ENCODE assay signal across 15 cellular contexts in the genomic region with DNA sequence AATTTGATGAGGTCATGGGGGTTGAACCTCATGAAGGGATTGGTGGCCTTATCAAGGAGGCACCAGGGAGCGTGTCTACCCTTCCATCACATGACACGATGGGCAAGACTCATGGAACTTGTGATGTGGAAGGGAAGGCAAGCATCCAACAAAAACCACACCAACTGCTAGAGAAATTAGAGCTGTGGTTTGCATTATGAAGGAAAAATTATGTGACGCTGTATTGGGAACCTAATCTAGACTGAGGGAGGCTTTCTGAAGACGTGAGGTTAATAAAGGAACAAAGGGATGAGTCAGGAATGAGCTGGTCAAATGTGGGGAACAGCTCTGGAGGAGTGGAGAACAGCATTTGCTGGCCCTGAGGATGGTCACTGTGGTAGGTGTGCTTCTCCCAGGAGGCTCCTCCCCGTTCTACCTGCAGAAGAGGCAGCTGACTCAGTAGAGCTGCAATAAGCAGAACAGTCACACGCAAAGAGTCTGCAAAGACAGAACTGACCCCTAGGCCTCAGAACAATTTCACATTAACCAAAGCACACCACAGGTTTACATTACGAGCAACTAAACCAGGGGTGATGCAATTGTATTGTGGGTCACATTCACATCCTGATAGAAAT.
DNase-seq lines count a peak whose midpoint lies in the region; ATAC-seq, FAIRE-seq and TF ChIP-seq lines count a peak whose summit lies in the region.
"Had no signal": no experiment of that assay in that cellular context is flagged by ENCODE, and none has a peak within 500 bp of the region (broad histone marks: within the 10 kb centered on the region; RNA-seq: fewer than 3 reads in every experiment).

No MANE protein-coding gene starts in this region.

- TF ChIP-seq CTCF in astrocyte (IDR thresholded peaks at IDR 0.05; ENCODE audit: insufficient read depth, low read depth, low read length) (no peak), foreskin keratinocyte (conservative IDR thresholded peaks at IDR 0.05) (no peak)

- ATAC-seq in foreskin keratinocyte (peak; percentile 51), GM18873 (IDR thresholded peaks at IDR 0.05; ENCODE audit: low FRiP score, unreplicated experiment) (no peak), GM19455 (IDR thresholded peaks at IDR 0.05; ENCODE audit: unreplicated experiment) (no peak), HG02938 (IDR thresholded peaks at IDR 0.05; ENCODE audit: unreplicated experiment) (no peak)
- ATAC-seq: T-helper 17 cell had no signal

- H3K79me2 ChIP-seq in astrocyte (ENCODE audit: insufficient read depth, low read length) = no peaks in the 10 kb centered on the region

- FAIRE-seq in astrocyte (lab: Jason Lieb, UNC) = peak; percentile 20
- FAIRE-seq: endothelial cell of umbilical vein had no signal

- H3K9me3 ChIP-seq in astrocyte (ENCODE audit: insufficient read depth, low read depth, low read length) = no peaks in the 10 kb centered on the region

- H3K4me3 ChIP-seq in astrocyte (ENCODE audit: insufficient read depth, low read depth, low read length) = no peak overlapping the region

- peak overlapping the region; percentile 8 for H3K9ac ChIP-seq in astrocyte (ENCODE audit: low read length)

- H3K27me3 Mint-ChIP-seq in astrocyte (ENCODE audit: low read depth, unreplicated experiment) = peaks cover 15% of the 10 kb centered on the region

- H3K4me1 Mint-ChIP-seq in astrocyte (ENCODE audit: low read depth, unreplicated experiment) = peaks cover 19% of the 10 kb centered on the region

- no peaks in the 10 kb centered on the region for H3K36me3 Mint-ChIP-seq in astrocyte (ENCODE audit: low read depth, unreplicated experiment)
- H3K36me3 Mint-ChIP-seq: brain had no signal

- no peaks in the 10 kb centered on the region for H3K9me3 Mint-ChIP-seq in astrocyte (ENCODE audit: unreplicated experiment)

- H3K27ac Mint-ChIP-seq in astrocyte (ENCODE audit: unreplicated experiment) = peak overlapping the region; percentile 60
- H3K27ac Mint-ChIP-seq: brain, T-helper 17 cell had no signal

- no peaks in the 10 kb centered on the region for H4K20me1 ChIP-seq in astrocyte (ENCODE audit: insufficient read depth, low read length)

- H2AFZ ChIP-seq in astrocyte (ENCODE audit: low read depth, low read length) = no peak overlapping the region

- H3K36me3 ChIP-seq in astrocyte (ENCODE audit: insufficient read depth, low read length) = no peaks in the 10 kb centered on the region

- H3K27me3 ChIP-seq in astrocyte (ENCODE audit: insufficient read depth, low read length) (peaks cover 3% of the 10 kb centered on the region), foreskin keratinocyte (no peaks in the 10 kb centered on the region)

- H3K4me2 ChIP-seq in astrocyte (ENCODE audit: low read length) = peak overlapping the region; percentile 37

- no peak overlapping the region for H3K4me3 Mint-ChIP-seq in astrocyte (ENCODE audit: unreplicated experiment)
- H3K4me3 Mint-ChIP-seq: brain, T-helper 17 cell had no signal

- H3K4me1 ChIP-seq in astrocyte (ENCODE audit: insufficient read depth, low read length) = peaks cover 16% of the 10 kb centered on the region
- H3K4me1 ChIP-seq in foreskin keratinocyte = no peaks in the 10 kb centered on the region

- DNase-seq in A172 (ENCODE audit: low spot score) (peak; percentile 86), HCEC 1CT (peak; percentile 86), astrocyte (ENCODE audit: low read depth) (peak; percentile 97), foreskin keratinocyte (no peak), activated gamma-delta T cell (lab: John Stamatoyannopoulos, UW) (no peak)
- DNase-seq: ACHN; activated CD4-positive, alpha-beta T cell treated with anti-CD3 and anti-CD28 coated beads for 48 hours; NCI-H524; T-helper 17 cell; trophoblast cell had no signal

- H3K27ac ChIP-seq in astrocyte (ENCODE audit: low read depth, low read length) (peak overlapping the region; percentile 43), foreskin keratinocyte (no peak overlapping the region)

Comparison
In these comparisons a context has a peak if more than half of its experiments do, and no peak if none do; other contexts are left out.
1. DNase-seq: peak in A172 (single experiment), HCEC 1CT (single experiment) and astrocyte (single experiment); none in foreskin keratinocyte (0 of 2) and activated gamma-delta T cell (single experiment).